Comparison of ENCODE assay signal across 8 cellular contexts in genomic region chr1:25430666-25431494, GRCh38. TPM values are rescaled to one million over a fixed set of nuclear protein-coding genes. Genes with fewer than 3 reads are reported as not detected.
DNase-seq lines count a peak whose midpoint lies in the region; ATAC-seq, FAIRE-seq and TF ChIP-seq lines count a peak whose summit lies in the region.

Gene MACO1 (plus strand): TSS chr1:25430897. CDS start chr1:25431099, 202 bp downstream.

- no peak for TF ChIP-seq EP300 in SK-N-SH (IDR thresholded peaks at IDR 0.05; ENCODE audit: borderline replicate concordance in 1 of 2, low read depth in 1 of 2, low read length in 1 of 2)

- peak within 1 kb of the TSS; percentile 86 for H3K9ac ChIP-seq in SK-N-SH

- peaks cover 6% of the 10 kb centered on the region for H3F3A ChIP-seq in SK-N-SH (replicated peaks; ENCODE audit: insufficient read depth)

- H3K4me1 Mint-ChIP-seq in activated naive CD4-positive, alpha-beta T cell treated with anti-CD3 and anti-CD28 coated beads, Interleukin-2, amount 10 ng/mL, durations not matched to agents 7 days and 5 days = peaks cover 51% of the 10 kb centered on the region

- H3K27ac Mint-ChIP-seq in activated naive CD4-positive, alpha-beta T cell treated with anti-CD3 and anti-CD28 coated beads, Interleukin-2, amount 10 ng/mL, durations not matched to agents 7 days and 5 days = peak within 1 kb of the TSS; percentile 98

- peak within 1 kb of the TSS; percentile 94 for H3K4me3 Mint-ChIP-seq in activated naive CD4-positive, alpha-beta T cell treated with anti-CD3 and anti-CD28 coated beads, Interleukin-2, amount 10 ng/mL, durations not matched to agents 7 days and 5 days

- TF ChIP-seq RAD21 in SK-N-SH (IDR thresholded peaks at IDR 0.05; ENCODE audit: low read length) = no peak

- peaks cover 7% of the 10 kb centered on the region for H3K27me3 Mint-ChIP-seq in activated naive CD4-positive, alpha-beta T cell treated with anti-CD3 and anti-CD28 coated beads, Interleukin-2, amount 10 ng/mL, durations not matched to agents 7 days and 5 days

- H3K79me2 ChIP-seq in SK-N-SH (ENCODE audit: insufficient read depth) = peaks cover 51% of the 10 kb centered on the region

- H4K20me1 ChIP-seq in SK-N-SH (ENCODE audit: insufficient read depth) = peaks cover 35% of the 10 kb centered on the region

- TF ChIP-seq CTCF in SK-N-SH (IDR thresholded peaks at IDR 0.05) = no peak

- H3K4me2 ChIP-seq in SK-N-SH = peak within 1 kb of the TSS; percentile 79

- WGBS in SK-N-SH (ENCODE audit: low lambda C conversion rate) = 0% methylated on average over 16 of the region's 95 CpGs

- peaks cover 5% of the 10 kb centered on the region for H3K36me3 Mint-ChIP-seq in activated naive CD4-positive, alpha-beta T cell treated with anti-CD3 and anti-CD28 coated beads, Interleukin-2, amount 10 ng/mL, durations not matched to agents 7 days and 5 days

- POLR2A ChIA-PET in SK-N-SH (lab: Yijun Ruan, JAX) = interaction anchor here (0.6 to 1.3 kb wide), 4 partner anchors 10 to 496 kb away, joined by 3 to 5 read pairs (median 3); no protein-coding TSS in a partner anchor

- H3K36me3 ChIP-seq in SK-N-SH (replicated peaks in 1 of 2; ENCODE audit: control insufficient read depth in 1 of 2, insufficient read depth in 2 of 2, low read length in 1 of 2) = peaks cover 0 to 3% of the 10 kb centered on the region in 2 experiments
- H3K36me3 ChIP-seq in neuron (ENCODE audit: insufficient read depth, low read length) = no peaks in the 10 kb centered on the region

- peak within 1 kb of the TSS; percentile 81 to 88 for H3K27ac ChIP-seq in SK-N-SH (ENCODE audit: low read depth in 2 of 2, low read length in 1 of 2)

- no peaks in the 10 kb centered on the region for H3K9me3 ChIP-seq in SK-N-SH
- no peaks in the 10 kb centered on the region for H3K9me3 ChIP-seq in neuron (ENCODE audit: low read length)

- H2AFZ ChIP-seq in SK-N-SH (ENCODE audit: low read depth) = peak within 1 kb of the TSS; percentile 94
- peak within 1 kb of the TSS; percentile 98 for H2AFZ ChIP-seq in neuron (ENCODE audit: low read depth, low read length)

- ATAC-seq in HG02571 (IDR thresholded peaks at IDR 0.05; ENCODE audit: unreplicated experiment) = peak; percentile 87

- no peaks in the 10 kb centered on the region for H3K27me3 ChIP-seq in SK-N-SH (ENCODE audit: insufficient read depth)
- no peaks in the 10 kb centered on the region for H3K27me3 ChIP-seq in neuron (ENCODE audit: insufficient read depth, low read length)

- peak; percentile 88 for DNase-seq in GF-D8 (lab: John Stamatoyannopoulos, UW)
- peak; percentile 72 for DNase-seq in NCI-H1048 (lab: John Stamatoyannopoulos, UW)
- peak; percentile 98 for DNase-seq in SK-N-SH
- DNase-seq in activated naive CD4-positive, alpha-beta T cell treated with anti-CD3 and anti-CD28 coated beads, Interleukin-2, amount 10 ng/mL, durations not matched to agents 7 days and 5 days = peak; percentile 97
- DNase-seq in frontal cortex (ENCODE audit: low spot score in 2 of 2) = peak; percentile 94 to 97
- DNase-seq in stromal cell of bone marrow (ENCODE audit: low read depth) = peak; percentile 94

- FAIRE-seq in frontal cortex (lab: Jason Lieb, UNC) = peak; percentile 94

- H3K4me1 ChIP-seq in SK-N-SH (ENCODE audit: control insufficient read depth in 1 of 2, insufficient read depth in 2 of 2, low read depth in 1 of 2, low read length in 1 of 2) (peaks cover 17 to 27% of the 10 kb centered on the region in 2 experiments; a peak in 3 of 4 replicates), neuron (ENCODE audit: insufficient read depth, low read length) (peaks cover 21% of the 10 kb centered on the region)

- CTCF ChIA-PET in SK-N-SH (lab: Yijun Ruan, JAX) = interaction anchor here (0.6 to 2.6 kb wide), 9 partner anchors 11 to 479 kb away, joined by 3 to 9 read pairs (median 4); no protein-coding TSS in a partner anchor
- CTCF ChIA-PET in activated naive CD4-positive, alpha-beta T cell treated with anti-CD3 and anti-CD28 coated beads, Interleukin-2, amount 10 ng/mL, durations not matched to agents 7 days and 5 days (lab: Charles Lee) = interaction anchor here (0.7 to 1.2 kb wide), 2 partner anchors 38 to 260 kb away, joined by 3 read pairs; no protein-coding TSS in a partner anchor

- no peaks in the 10 kb centered on the region for H3K9me3 Mint-ChIP-seq in activated naive CD4-positive, alpha-beta T cell treated with anti-CD3 and anti-CD28 coated beads, Interleukin-2, amount 10 ng/mL, durations not matched to agents 7 days and 5 days

- H3K4me3 ChIP-seq in SK-N-SH (ENCODE audit: low read depth in 2 of 2, low read length in 1 of 2) (peak within 1 kb of the TSS; percentile 90 to 93), neuron (ENCODE audit: low read length) (peak within 1 kb of the TSS; percentile 81)

- no peaks in the 10 kb centered on the region for H3K9me2 ChIP-seq in SK-N-SH

TF ChIP-seq in SK-N-SH, 30 proteins besides CTCF, POLR2A, EP300 and RAD21 (continues in another document):
- TF ChIP-seq IRF3 (IDR thresholded peaks at IDR 0.05; ENCODE audit: low read depth, low read length) = peak; percentile 96
- peak; percentile 91 for TF ChIP-seq CHD2 (IDR thresholded peaks at IDR 0.05; ENCODE audit: low read length, partially characterized antibody)
- TF ChIP-seq SMC3 (IDR thresholded peaks at IDR 0.05; ENCODE audit: low read depth, low read length) = no peak
- TF ChIP-seq, protein P1, sequence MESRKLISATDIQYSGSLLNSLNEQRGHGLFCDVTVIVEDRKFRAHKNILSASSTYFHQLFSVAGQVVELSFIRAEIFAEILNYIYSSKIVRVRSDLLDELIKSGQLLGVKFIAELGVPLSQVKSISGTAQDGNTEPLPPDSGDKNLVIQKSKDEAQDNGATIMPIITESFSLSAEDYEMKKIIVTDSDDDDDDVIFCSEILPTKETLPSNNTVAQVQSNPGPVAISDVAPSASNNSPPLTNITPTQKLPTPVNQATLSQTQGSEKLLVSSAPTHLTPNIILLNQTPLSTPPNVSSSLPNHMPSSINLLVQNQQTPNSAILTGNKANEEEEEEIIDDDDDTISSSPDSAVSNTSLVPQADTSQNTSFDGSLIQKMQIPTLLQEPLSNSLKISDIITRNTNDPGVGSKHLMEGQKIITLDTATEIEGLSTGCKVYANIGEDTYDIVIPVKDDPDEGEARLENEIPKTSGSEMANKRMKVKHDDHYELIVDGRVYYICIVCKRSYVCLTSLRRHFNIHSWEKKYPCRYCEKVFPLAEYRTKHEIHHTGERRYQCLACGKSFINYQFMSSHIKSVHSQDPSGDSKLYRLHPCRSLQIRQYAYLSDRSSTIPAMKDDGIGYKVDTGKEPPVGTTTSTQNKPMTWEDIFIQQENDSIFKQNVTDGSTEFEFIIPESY (IDR thresholded peaks at IDR 0.05; ENCODE audit: borderline replicate concordance, low read depth) = no peak
- TF ChIP-seq TEAD4 (IDR thresholded peaks at IDR 0.05; ENCODE audit: borderline replicate concordance, insufficient read depth) = no peak
- no peak for TF ChIP-seq MEF2A (IDR thresholded peaks at IDR 0.05; ENCODE audit: borderline replicate concordance, low read depth)
- no peak for TF ChIP-seq NRF1 (IDR thresholded peaks at IDR 0.05; ENCODE audit: low read depth, low read length)
- TF ChIP-seq PBX3 (IDR thresholded peaks at IDR 0.05) = peak; percentile 99
- TF ChIP-seq GATA2 (CRISPR knock-in tag; IDR thresholded peaks at IDR 0.05) = no peak
- TF ChIP-seq YY1 (IDR thresholded peaks at IDR 0.05; ENCODE audit: low read depth) = no peak
- TF ChIP-seq GABPA (IDR thresholded peaks at IDR 0.05; ENCODE audit: low read depth) = no peak; the same call in 1 of the 2 replicates
- TF ChIP-seq FOSL2 (IDR thresholded peaks at IDR 0.05; ENCODE audit: borderline replicate concordance, low read depth) = no peak
- no peak for TF ChIP-seq FOXM1 (IDR thresholded peaks at IDR 0.05; ENCODE audit: low read depth)

RNA-seq across cellular contexts. Expression of gene MACO1, which starts in this region (rescaled TPM):
- polyA plus RNA-seq in SK-N-SH (2012; rRNA removed) = 6.9 and 7.4 TPM in 2 replicates
- 7.4 and 9.2 TPM in 2 replicates for polyA plus RNA-seq in SK-N-SH (2012; cell fraction: cytosol; rRNA removed)
- 8.1 and 12.5 TPM in 2 replicates for polyA plus RNA-seq in SK-N-SH (2012; cell fraction: nucleus; rRNA removed)
- 103 TPM for total RNA-seq in frontal cortex

Comparison
In these comparisons a context has a peak if more than half of its experiments do, and no peak if none do; other contexts are left out.
1. Peak in every context shown above with its lines: DNase-seq, ATAC-seq, H3K4me3 ChIP-seq and H3K27ac ChIP-seq.